1 cellular context compared by ENCODE assay signal in the genomic region with DNA sequence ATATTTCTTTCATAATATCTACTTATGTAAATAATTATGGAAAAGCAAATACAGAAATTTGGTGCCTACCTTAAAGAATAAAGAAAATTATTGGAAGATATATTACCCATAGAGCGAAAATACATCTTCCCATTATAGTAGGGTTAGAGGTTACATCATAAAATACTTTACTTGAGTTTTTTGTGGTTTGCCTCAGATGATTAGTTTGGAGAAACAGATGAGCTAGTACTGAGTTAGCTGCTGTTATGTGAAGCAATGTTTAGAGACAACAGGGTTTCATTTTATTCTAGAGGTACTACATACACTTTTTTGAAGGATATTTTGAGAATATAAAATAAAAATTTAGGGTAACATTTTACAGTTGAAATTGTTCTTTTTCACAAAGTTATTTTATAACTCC.
A peak's percentile ranks its signal among the peaks of the same experiment; 100 is the strongest.
TF ChIP-seq lines count a peak whose summit lies in the region.

No MANE protein-coding gene starts in this region.

TF ChIP-seq in HepG2, 621 proteins besides CTCF, POLR2A, EP300 and RAD21:
- TF ChIP-seq MAFK (conservative IDR thresholded peaks at IDR 0.05 in 1 of 2, IDR thresholded peaks at IDR 0.05 in 1 of 2; ENCODE audit: low read length in 2 of 2): no peak
- TF ChIP-seq GTF3A (CRISPR knock-in tag; conservative IDR thresholded peaks at IDR 0.05): no peak
- TF ChIP-seq ATF7 (IDR thresholded peaks at IDR 0.05): 0 out of 2 replicates have a peak, but pooled peaks have one; percentile 5
- TF ChIP-seq ATF7 (CRISPR knock-in tag; IDR thresholded peaks at IDR 0.05): no peak
